ENCODE assay signal across 1 cellular context in the genomic region with DNA sequence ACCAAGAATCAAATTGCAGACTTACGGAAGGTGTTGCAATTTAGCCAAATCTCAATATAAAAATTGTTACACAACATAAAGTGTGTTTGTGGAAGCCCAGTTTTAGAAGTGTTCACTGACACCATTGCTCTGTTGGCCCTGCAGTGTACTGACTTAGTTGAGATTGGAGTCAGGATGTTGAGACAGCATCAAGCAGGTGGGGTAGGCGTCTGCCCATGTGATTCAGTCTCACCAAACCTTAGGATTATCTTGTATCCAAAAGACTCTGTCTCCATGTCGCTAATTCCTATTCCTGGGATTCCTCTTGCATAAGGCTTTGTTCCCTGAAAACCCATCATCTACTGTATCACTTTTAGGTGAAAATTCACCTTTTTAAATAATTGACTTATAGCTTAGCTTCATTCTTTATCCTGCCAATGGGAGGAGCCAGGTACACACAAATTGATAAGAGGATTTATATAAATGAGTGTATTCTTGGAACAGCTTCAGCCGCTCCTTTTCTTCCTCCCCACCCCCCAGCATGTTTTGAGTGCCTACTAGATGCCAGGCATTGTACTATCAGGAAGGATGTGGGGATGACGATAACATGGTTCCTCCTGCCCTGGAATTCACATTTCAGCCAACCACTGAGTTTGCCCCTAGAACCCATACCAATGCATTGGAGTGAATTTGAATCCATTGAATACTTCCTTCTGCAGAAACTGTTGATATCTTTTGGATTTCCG.
TF ChIP-seq lines count a peak whose summit lies in the region.

No MANE protein-coding gene starts in this region.

TF ChIP-seq in IMR-90, 13 proteins besides CTCF, POLR2A, EP300 and RAD21:
- TF ChIP-seq CEBPB (IDR thresholded peaks at IDR 0.05; ENCODE audit: low read depth, low read length) (0 out of 2 replicates have a peak, but pooled peaks have one; percentile 11), MXI1 (IDR thresholded peaks at IDR 0.05; ENCODE audit: borderline replicate concordance, low read depth, low read length) (no peak), MAZ (IDR thresholded peaks at IDR 0.05; ENCODE audit: borderline replicate concordance, low read depth, low read length) (no peak)
